Comparison of ENCODE assay signal across 1 cellular context in genomic region chr1:89900791-89901708, GRCh38.
TF ChIP-seq lines count a peak whose summit lies in the region.

No MANE protein-coding gene starts in this region.

TF ChIP-seq in K562, 482 proteins besides CTCF, POLR2A, EP300 and RAD21 (continued from another document):
- TF ChIP-seq PRDM10 (IDR thresholded peaks at IDR 0.05; ENCODE audit: partially characterized antibody) (no peak), CBFA2T3 (IDR thresholded peaks at IDR 0.05) (peak; percentile 69)
